Comparison of ENCODE assay signal across 16 cellular contexts in genomic region chr3:44342191-44342790, GRCh38. TPM values are rescaled to one million over a fixed set of nuclear protein-coding genes. Genes with fewer than 3 reads are reported as not detected.
DNase-seq lines count a peak whose midpoint lies in the region; TF ChIP-seq lines count a peak whose summit lies in the region.
"Had no signal": no experiment of that assay in that cellular context is flagged by ENCODE, and none has a peak within 500 bp of the region (broad histone marks: within the 10 kb centered on the region; RNA-seq: fewer than 3 reads in every experiment).

No MANE protein-coding gene starts in this region.

- H3K4me3 Mint-ChIP-seq in brain = peak overlapping the region in 4 of 5 experiments; percentile 21 to 73 (median 56)
- H3K4me3 Mint-ChIP-seq: activated CD4-positive, alpha-beta memory T cell treated with anti-CD3 and anti-CD28 coated beads for 36 hours had no signal

- in situ Hi-C loops in GM13977 (cut with MboI; ENCODE audit: low pct_unique_long_range_greater_than_20kb, low sequenced_read_pairs, unreplicated experiment) = loop anchor here (25.0 kb wide), 1 partner anchor 570 kb away; no protein-coding TSS in a partner anchor

- DNase-seq in NCI-H2171 treated with DMSO at 0.1 percent for 48 hours (lab: John Stamatoyannopoulos, UW) = peak; percentile 18
- DNase-seq in NCI-H2171 (lab: John Stamatoyannopoulos, UW) = no peak
- DNase-seq in kidney epithelial cell (ENCODE audit: low read depth) = peak; percentile 4
- DNase-seq in tibial artery = no peak
- DNase-seq in GM13977 (ENCODE audit: low spot score) = no peak
- DNase-seq in stimulated activated naive CD4-positive, alpha-beta T cell treated with Interleukin-2 at 50 U/mL for 16 hours (lab: John Stamatoyannopoulos, UW) = no peak
- no peak for DNase-seq in WERI-Rb-1
- DNase-seq: 8988T; activated CD4-positive, alpha-beta memory T cell treated with anti-CD3 and anti-CD28 coated beads for 36 hours; activated gamma-delta T cell; cortex of kidney; DMS79; heart right ventricle; Kasumi-1; midbrain had no signal

- H3K9me3 Mint-ChIP-seq in brain = peaks cover 0 to 4% (median 0%) of the 10 kb centered on the region in 5 experiments
- H3K9me3 Mint-ChIP-seq: activated CD4-positive, alpha-beta memory T cell treated with anti-CD3 and anti-CD28 coated beads for 36 hours had no signal

- intact Hi-C loops in tibial artery (cut with DNase I; ENCODE audit: low total_unique reads) = no loop called here

- peak overlapping the region in 3 of 5 experiments; percentile 18 to 69 (median 35) for H3K27ac Mint-ChIP-seq in brain
- H3K27ac Mint-ChIP-seq: activated CD4-positive, alpha-beta memory T cell treated with anti-CD3 and anti-CD28 coated beads for 36 hours had no signal

- H3K27me3 ChIP-seq in kidney epithelial cell (ENCODE audit: control insufficient read depth, insufficient read depth, low read length) (no peaks in the 10 kb centered on the region), tibial artery (no peaks in the 10 kb centered on the region), WERI-Rb-1 (ENCODE audit: insufficient read depth, low read depth, severe bottlenecking) (no peaks in the 10 kb centered on the region)
- H3K27me3 ChIP-seq: heart right ventricle had no signal

- no peaks in the 10 kb centered on the region for H3K9me3 ChIP-seq in tibial artery
- no peaks in the 10 kb centered on the region for H3K9me3 ChIP-seq in WERI-Rb-1 (ENCODE audit: severe bottlenecking)
- H3K9me3 ChIP-seq: heart right ventricle had no signal

- peaks cover 41% of the 10 kb centered on the region for H3K4me1 Mint-ChIP-seq in brain

- H3K4me1 ChIP-seq in tibial artery = peaks cover 0 to 55% (median 26%) of the 10 kb centered on the region in 4 donors

- no peaks in the 10 kb centered on the region for H3K36me3 ChIP-seq in kidney epithelial cell (ENCODE audit: control insufficient read depth, insufficient read depth, low read length)
- H3K36me3 ChIP-seq in tibial artery = no peaks in the 10 kb centered on the region
- no peaks in the 10 kb centered on the region; the same call in 1 of the 2 replicates for H3K36me3 ChIP-seq in WERI-Rb-1
- H3K36me3 ChIP-seq: heart right ventricle had no signal

- peaks cover 4% of the 10 kb centered on the region for H3K36me3 Mint-ChIP-seq in brain

- no peak for TF ChIP-seq CTCF in brain (conservative IDR thresholded peaks at IDR 0.05)
- TF ChIP-seq CTCF in kidney epithelial cell (IDR thresholded peaks at IDR 0.05; ENCODE audit: insufficient read depth, low read length, poor library complexity, severe bottlenecking) = no peak
- TF ChIP-seq CTCF in tibial artery (IDR thresholded peaks at IDR 0.05) = no peak
- TF ChIP-seq CTCF in GM13977 (IDR thresholded peaks at IDR 0.05; ENCODE audit: extremely low read depth, insufficient read depth, missing control alignments) = no peak
- no peak for TF ChIP-seq CTCF in WERI-Rb-1 (IDR thresholded peaks at IDR 0.05; ENCODE audit: low read depth, low read length)

- H3K27ac ChIP-seq in tibial artery (peak overlapping the region; percentile 47 to 68), WERI-Rb-1 (no peak overlapping the region)

- no peak overlapping the region for H3K4me3 ChIP-seq in kidney epithelial cell (ENCODE audit: low read depth, low read length)
- no peak overlapping the region for H3K4me3 ChIP-seq in tibial artery
- H3K4me3 ChIP-seq in WERI-Rb-1 (ENCODE audit: low read depth, low read length) = no peak overlapping the region
- H3K4me3 ChIP-seq: heart right ventricle had no signal

- peaks cover 10% of the 10 kb centered on the region for H3K27me3 Mint-ChIP-seq in brain
- H3K27me3 Mint-ChIP-seq: activated CD4-positive, alpha-beta memory T cell treated with anti-CD3 and anti-CD28 coated beads for 36 hours had no signal

RNA-seq across cellular contexts. Expression of gene TCAIM, which starts 3.7 kb away (rescaled TPM):
- polyA plus RNA-seq in brain (ENCODE audit: insufficient read depth, low read depth, low replicate concordance) = 12.5 TPM
- 29.0 and 30.3 TPM in 2 replicates for total RNA-seq in kidney epithelial cell

Comparison
In these comparisons a context has a peak if more than half of its experiments do, and no peak if none do; other contexts are left out.
1. DNase-seq: peak in NCI-H2171 treated with DMSO at 0.1 percent for 48 hours (single experiment) and kidney epithelial cell (single experiment); none in NCI-H2171 (single experiment), tibial artery (0 of 2), GM13977 (single experiment), stimulated activated naive CD4-positive, alpha-beta T cell treated with Interleukin-2 at 50 U/mL for 16 hours (single experiment) and WERI-Rb-1 (single experiment).